Comparison of ENCODE assay signal across 23 cellular contexts in the genomic region with DNA sequence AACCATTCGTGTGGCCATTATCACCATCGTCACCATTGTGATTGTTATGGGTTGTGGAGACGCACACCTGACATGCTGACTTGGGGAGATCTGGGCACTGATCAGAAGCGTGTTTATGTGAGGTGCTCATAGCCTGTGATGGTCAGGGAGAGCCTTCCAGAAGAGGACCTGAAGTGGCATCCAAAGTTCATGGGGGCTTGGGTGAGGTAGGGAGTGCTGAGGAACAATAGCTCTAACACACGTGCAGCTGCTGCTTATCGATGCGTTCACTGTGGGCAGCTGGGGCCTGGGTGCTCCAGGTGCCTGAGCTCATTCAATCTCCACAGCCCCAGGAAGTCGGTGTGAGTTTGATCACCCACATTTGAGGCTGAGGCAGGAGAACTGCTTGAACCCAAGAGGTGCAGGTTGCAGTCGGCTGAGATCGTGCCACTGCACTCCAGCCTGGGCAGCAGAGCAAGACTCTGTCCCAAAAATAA.
DNase-seq lines count a peak whose midpoint lies in the region; ATAC-seq and TF ChIP-seq lines count a peak whose summit lies in the region.
"Had no signal": no experiment of that assay in that cellular context is flagged by ENCODE, and none has a peak within 500 bp of the region (broad histone marks: within the 10 kb centered on the region; RNA-seq: fewer than 3 reads in every experiment).

No MANE protein-coding gene starts in this region.

- no peak overlapping the region for H3K27ac Mint-ChIP-seq in activated CD8-positive, alpha-beta memory T cell treated with anti-CD3 and anti-CD28 coated beads, Interleukin-2, amount 10 ng/mL, durations not matched to agents 7 days and 5 days
- H3K27ac Mint-ChIP-seq: activated CD4-positive, alpha-beta memory T cell treated with anti-CD3 and anti-CD28 coated beads, Interleukin-2, amount 10 ng/mL, durations not matched to agents 7 days and 5 days; CD14-positive monocyte; natural killer cell had no signal

- H3K36me3 ChIP-seq in BLaER1 (no peaks in the 10 kb centered on the region), osteoblast (ENCODE audit: insufficient read depth, low read length) (no peaks in the 10 kb centered on the region)
- H3K36me3 ChIP-seq: tibial nerve had no signal

- no peak for ATAC-seq in activated CD8-positive, alpha-beta memory T cell treated with anti-CD3 and anti-CD28 coated beads, Interleukin-2, amount 10 ng/mL, durations not matched to agents 7 days and 5 days
- no peak for ATAC-seq in GM18511 (IDR thresholded peaks at IDR 0.05; ENCODE audit: unreplicated experiment)
- ATAC-seq: mucosa of descending colon, natural killer cell had no signal

- peaks cover 2% of the 10 kb centered on the region for H3K27me3 Mint-ChIP-seq in activated CD8-positive, alpha-beta memory T cell treated with anti-CD3 and anti-CD28 coated beads, Interleukin-2, amount 10 ng/mL, durations not matched to agents 7 days and 5 days
- H3K27me3 Mint-ChIP-seq: activated naive CD4-positive, alpha-beta T cell treated with anti-CD3 and anti-CD28 coated beads, Interleukin-2, amount 50 U/mL, for 24 hours had no signal

- CTCF ChIA-PET in activated CD8-positive, alpha-beta memory T cell treated with anti-CD3 and anti-CD28 coated beads, Interleukin-2, amount 10 ng/mL, durations not matched to agents 7 days and 5 days (lab: Charles Lee), result no interaction called here

- peaks cover 67% of the 10 kb centered on the region for H3K4me1 ChIP-seq in BLaER1
- no peaks in the 10 kb centered on the region for H3K4me1 ChIP-seq in osteoblast (ENCODE audit: insufficient read depth, low read length)
- H3K4me1 ChIP-seq: tibial nerve had no signal

- H3K4me3 Mint-ChIP-seq in activated CD8-positive, alpha-beta memory T cell treated with anti-CD3 and anti-CD28 coated beads, Interleukin-2, amount 10 ng/mL, durations not matched to agents 7 days and 5 days, result no peak overlapping the region
- H3K4me3 Mint-ChIP-seq: activated CD4-positive, alpha-beta memory T cell treated with anti-CD3 and anti-CD28 coated beads, Interleukin-2, amount 10 ng/mL, durations not matched to agents 7 days and 5 days; activated naive CD4-positive, alpha-beta T cell treated with anti-CD3 and anti-CD28 coated beads, Interleukin-2, amount 50 U/mL, for 24 hours; CD14-positive monocyte; natural killer cell had no signal

- DNase-seq in COLO668 (lab: John Stamatoyannopoulos, UW; ENCODE audit: unreplicated experiment) (peak; percentile 7), NCI-H345 treated with DMSO at 0.1 percent for 48 hours (lab: John Stamatoyannopoulos, UW; ENCODE audit: unreplicated experiment) (peak; percentile 14), osteoblast (ENCODE audit: insufficient read length, low spot score, missing footprints) (peak; percentile 45), GM10266 (ENCODE audit: extremely low spot score) (no peak)
- DNase-seq in activated CD8-positive, alpha-beta memory T cell treated with anti-CD3 and anti-CD28 coated beads, Interleukin-2, amount 10 ng/mL, durations not matched to agents 7 days and 5 days, result no peak
- DNase-seq: activated CD4-positive, alpha-beta memory T cell treated with anti-CD3 and anti-CD28 coated beads, Interleukin-2, amount 10 ng/mL, durations not matched to agents 7 days and 5 days; amygdala; HCEC 1CT; natural killer cell; NCI-H1930; NCI-H226; occipital lobe; PC-9; stimulated activated CD4-positive, alpha-beta T cell treated with anti-CD3 and anti-CD28 coated beads, Interleukin-15, amount 100 ng/mL, for 24 hours; stimulated activated CD4-positive, alpha-beta T cell treated with anti-CD3 and anti-CD28 coated beads, Interleukin-4, amount 100 ng/mL, for 4 hours had no signal

- no peak overlapping the region for H3K9ac ChIP-seq in BLaER1

- H3K9me3 Mint-ChIP-seq in activated CD8-positive, alpha-beta memory T cell treated with anti-CD3 and anti-CD28 coated beads, Interleukin-2, amount 10 ng/mL, durations not matched to agents 7 days and 5 days (ENCODE audit: low read depth), result no peaks in the 10 kb centered on the region
- H3K9me3 Mint-ChIP-seq: activated CD4-positive, alpha-beta memory T cell treated with anti-CD3 and anti-CD28 coated beads, Interleukin-2, amount 10 ng/mL, durations not matched to agents 7 days and 5 days; natural killer cell had no signal

- H3K4me1 Mint-ChIP-seq in activated CD8-positive, alpha-beta memory T cell treated with anti-CD3 and anti-CD28 coated beads, Interleukin-2, amount 10 ng/mL, durations not matched to agents 7 days and 5 days, result no peaks in the 10 kb centered on the region
- H3K4me1 Mint-ChIP-seq: activated CD4-positive, alpha-beta memory T cell treated with anti-CD3 and anti-CD28 coated beads, Interleukin-2, amount 10 ng/mL, durations not matched to agents 7 days and 5 days; activated naive CD4-positive, alpha-beta T cell treated with anti-CD3 and anti-CD28 coated beads, Interleukin-2, amount 50 U/mL, for 24 hours; CD14-positive monocyte; natural killer cell had no signal

- H4K20me1 ChIP-seq in BLaER1 (no peaks in the 10 kb centered on the region), osteoblast (ENCODE audit: insufficient read depth, low read length) (no peaks in the 10 kb centered on the region)

- H3K27ac ChIP-seq in BLaER1, result peak overlapping the region; percentile 59; the same call in 1 of the 2 replicates
- no peak overlapping the region for H3K27ac ChIP-seq in osteoblast (ENCODE audit: low read depth, low read length)
- H3K27ac ChIP-seq: hepatocyte, PC-9, tibial nerve had no signal

- peak overlapping the region; percentile 72 for H3K4me2 ChIP-seq in BLaER1
- H3K4me2 ChIP-seq in osteoblast (ENCODE audit: insufficient read depth, low read length), result no peak overlapping the region
- H3K4me2 ChIP-seq: hepatocyte, PC-9 had no signal

- no peaks in the 10 kb centered on the region for H3K36me3 Mint-ChIP-seq in activated CD8-positive, alpha-beta memory T cell treated with anti-CD3 and anti-CD28 coated beads, Interleukin-2, amount 10 ng/mL, durations not matched to agents 7 days and 5 days
- H3K36me3 Mint-ChIP-seq: activated naive CD4-positive, alpha-beta T cell treated with anti-CD3 and anti-CD28 coated beads, Interleukin-2, amount 50 U/mL, for 24 hours; CD14-positive monocyte; natural killer cell had no signal

- TF ChIP-seq CTCF in osteoblast (IDR thresholded peaks at IDR 0.05; ENCODE audit: extremely low read depth, low read depth, low read length) (no peak), GM10266 (IDR thresholded peaks at IDR 0.05; ENCODE audit: control insufficient read depth, insufficient read depth, low read depth, missing control alignments) (no peak)

- no peak overlapping the region for H2AFZ ChIP-seq in osteoblast (ENCODE audit: low read length)
- H2AFZ ChIP-seq: hepatocyte, PC-9 had no signal

- peaks cover 5% of the 10 kb centered on the region; the same call in 1 of the 2 replicates for H3K9me3 ChIP-seq in BLaER1
- H3K9me3 ChIP-seq in osteoblast (ENCODE audit: low read depth, low read length), result peaks cover 3% of the 10 kb centered on the region
- H3K9me3 ChIP-seq: mucosa of descending colon had no signal

- H3K27me3 ChIP-seq in BLaER1 (no peaks in the 10 kb centered on the region), osteoblast (ENCODE audit: insufficient read depth, low read length) (no peaks in the 10 kb centered on the region)
- H3K27me3 ChIP-seq: hepatocyte, tibial nerve had no signal

- no peak overlapping the region for H3K4me3 ChIP-seq in BLaER1
- H3K4me3 ChIP-seq in osteoblast (ENCODE audit: insufficient read depth, low read length), result no peak overlapping the region
- H3K4me3 ChIP-seq: hepatocyte, lung, mucosa of descending colon, PC-9, tibial nerve had no signal

- H3K79me2 ChIP-seq in osteoblast (ENCODE audit: insufficient read depth, low read length), result no peaks in the 10 kb centered on the region
- H3K79me2 ChIP-seq: hepatocyte had no signal

Comparison
In these comparisons a context has a peak if more than half of its experiments do, and no peak if none do; other contexts are left out.
1. DNase-seq: peak in COLO668 (single experiment), NCI-H345 treated with DMSO at 0.1 percent for 48 hours (single experiment) and osteoblast (single experiment); none in GM10266 (single experiment) and activated CD8-positive, alpha-beta memory T cell treated with anti-CD3 and anti-CD28 coated beads, Interleukin-2, amount 10 ng/mL, durations not matched to agents 7 days and 5 days (single experiment).